ENCODE assay signal across 1 cellular context in genomic region chr12:581321-581720, GRCh38.
TF ChIP-seq lines count a peak whose summit lies in the region.

No MANE protein-coding gene starts in this region.

TF ChIP-seq in HepG2, 621 proteins besides CTCF, POLR2A, EP300 and RAD21 (continued from another document):
- peak; percentile 65 for TF ChIP-seq ZNF687 (CRISPR knock-in tag; IDR thresholded peaks at IDR 0.05)
- TF ChIP-seq, protein P1, sequence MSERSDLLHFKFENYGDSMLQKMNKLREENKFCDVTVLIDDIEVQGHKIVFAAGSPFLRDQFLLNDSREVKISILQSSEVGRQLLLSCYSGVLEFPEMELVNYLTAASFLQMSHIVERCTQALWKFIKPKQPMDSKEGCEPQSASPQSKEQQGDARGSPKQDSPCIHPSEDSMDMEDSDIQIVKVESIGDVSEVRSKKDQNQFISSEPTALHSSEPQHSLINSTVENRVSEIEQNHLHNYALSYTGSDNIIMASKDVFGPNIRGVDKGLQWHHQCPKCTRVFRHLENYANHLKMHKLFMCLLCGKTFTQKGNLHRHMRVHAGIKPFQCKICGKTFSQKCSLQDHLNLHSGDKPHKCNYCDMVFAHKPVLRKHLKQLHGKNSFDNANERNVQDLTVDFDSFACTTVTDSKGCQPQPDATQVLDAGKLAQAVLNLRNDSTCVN (CRISPR knock-in tag; IDR thresholded peaks at IDR 0.05; ENCODE audit: borderline replicate concordance): no peak
TF ChIP-seq in HepG2: peak in this region for 1.
